Comparison of ENCODE assay signal across 19 cellular contexts in the genomic region with DNA sequence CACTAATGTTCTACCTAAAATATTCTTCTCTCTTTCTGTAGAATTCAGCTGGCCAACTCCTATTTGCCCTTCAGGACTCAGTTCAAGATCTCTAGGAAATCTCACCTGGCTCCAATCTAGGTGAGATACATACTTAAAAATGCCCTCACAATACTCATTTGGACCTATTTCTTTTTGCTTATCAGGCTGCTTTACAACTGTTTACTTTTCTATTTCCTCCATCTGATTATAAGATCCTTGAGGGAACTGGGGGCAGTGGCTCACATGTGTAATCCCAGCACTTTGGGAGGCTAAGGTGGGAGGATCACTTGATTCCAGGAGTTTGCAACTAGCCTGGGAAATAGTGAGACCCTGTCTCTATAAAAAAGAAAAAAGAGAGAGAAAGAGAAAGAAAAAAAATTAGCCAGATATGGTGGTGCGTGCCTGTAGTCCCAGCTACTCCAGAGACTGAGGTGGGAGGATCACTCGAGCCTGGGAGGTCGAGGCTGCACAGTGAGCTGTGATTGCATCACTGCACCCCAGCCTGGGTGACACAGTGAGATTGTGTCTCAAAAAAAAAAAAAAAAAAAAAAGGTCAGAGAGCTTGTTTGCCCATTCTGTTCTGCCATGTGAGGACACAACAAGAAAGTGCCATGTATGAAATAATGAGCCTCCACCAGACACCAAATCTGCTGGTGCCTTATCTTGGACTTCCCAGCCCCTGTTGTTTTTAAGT. TPM values are rescaled to one million over a fixed set of nuclear protein-coding genes. Genes with fewer than 3 reads are reported as not detected.
"Had no signal": no experiment of that assay in that cellular context is flagged by ENCODE, and none has a peak within 500 bp of the region (broad histone marks: within the 10 kb centered on the region; RNA-seq: fewer than 3 reads in every experiment).

No MANE protein-coding gene starts in this region.

- H3K4me3 Mint-ChIP-seq: activated CD4-positive, alpha-beta memory T cell treated with anti-CD3 and anti-CD28 coated beads for 36 hours; natural killer cell treated with Interleukin-12 subunit alpha and Interleukin-12 subunit beta and Interleukin-15 and Interleukin-18, amount 100 ng/mL, for 72 hours; stimulated activated memory B cell treated with anti-CD40 and anti-IgM and Interleukin-4, amounts not matched to agents 10 μg/mL and 1 μg/mL and 100 μg/mL, for 72 hours had no signal

- H3K27ac Mint-ChIP-seq: activated CD4-positive, alpha-beta memory T cell treated with anti-CD3 and anti-CD28 coated beads for 36 hours; natural killer cell treated with Interleukin-12 subunit alpha and Interleukin-12 subunit beta and Interleukin-15 and Interleukin-18, amount 100 ng/mL, for 72 hours; stimulated activated memory B cell treated with anti-CD40 and anti-IgM and Interleukin-4, amounts not matched to agents 10 μg/mL and 1 μg/mL and 100 μg/mL, for 72 hours had no signal

- H3K9me3 Mint-ChIP-seq: activated CD4-positive, alpha-beta memory T cell treated with anti-CD3 and anti-CD28 coated beads for 36 hours; natural killer cell treated with Interleukin-12 subunit alpha and Interleukin-12 subunit beta and Interleukin-15 and Interleukin-18, amount 100 ng/mL, for 72 hours; stimulated activated memory B cell treated with anti-CD40 and anti-IgM and Interleukin-4, amounts not matched to agents 10 μg/mL and 1 μg/mL and 100 μg/mL, for 72 hours had no signal

- DNase-seq: activated CD4-positive, alpha-beta memory T cell treated with anti-CD3 and anti-CD28 coated beads for 36 hours; activated effector memory CD4-positive, alpha-beta T cell treated with Interleukin-2 at 50 U/mL for 16 hours; activated naive CD4-positive, alpha-beta T cell treated with anti-CD3 and anti-CD28 coated beads, Interleukin-2, amount 50 U/mL, for 16 hours; activated T-cell treated with anti-CD3 and anti-CD28 coated beads for 4 hours; dermis blood vessel endothelial cell; effector memory CD4-positive, alpha-beta T cell; foreskin keratinocyte; hippocampal formation; left cardiac atrium; lower lobe of right lung; sigmoid colon; stimulated activated CD4-positive, alpha-beta T cell treated with anti-CD3 and anti-CD28 coated beads, Interleukin-4, amount 100 ng/mL, for 24 hours; T-helper 1 cell; T1000; upper lobe of left lung had no signal

- ATAC-seq: foreskin keratinocyte; left cardiac atrium; lower lobe of right lung; natural killer cell treated with Interleukin-12 subunit alpha and Interleukin-12 subunit beta and Interleukin-15 and Interleukin-18, amount 100 ng/mL, for 72 hours; stimulated activated memory B cell treated with anti-CD40 and anti-IgM and Interleukin-4, amounts not matched to agents 10 μg/mL and 1 μg/mL and 100 μg/mL, for 72 hours had no signal

- H3K27me3 Mint-ChIP-seq: activated CD4-positive, alpha-beta memory T cell treated with anti-CD3 and anti-CD28 coated beads for 36 hours; natural killer cell treated with Interleukin-12 subunit alpha and Interleukin-12 subunit beta and Interleukin-15 and Interleukin-18, amount 100 ng/mL, for 72 hours; stimulated activated memory B cell treated with anti-CD40 and anti-IgM and Interleukin-4, amounts not matched to agents 10 μg/mL and 1 μg/mL and 100 μg/mL, for 72 hours had no signal

RNA-seq across cellular contexts. Expression of a gene that starts 32.4 kb away (rescaled TPM):
- total RNA-seq: chondrocyte, foreskin keratinocyte, lower lobe of right lung, sigmoid colon, thoracic aorta, upper lobe of left lung had no signal
